8 cellular contexts compared by ENCODE assay signal in the genomic region with DNA sequence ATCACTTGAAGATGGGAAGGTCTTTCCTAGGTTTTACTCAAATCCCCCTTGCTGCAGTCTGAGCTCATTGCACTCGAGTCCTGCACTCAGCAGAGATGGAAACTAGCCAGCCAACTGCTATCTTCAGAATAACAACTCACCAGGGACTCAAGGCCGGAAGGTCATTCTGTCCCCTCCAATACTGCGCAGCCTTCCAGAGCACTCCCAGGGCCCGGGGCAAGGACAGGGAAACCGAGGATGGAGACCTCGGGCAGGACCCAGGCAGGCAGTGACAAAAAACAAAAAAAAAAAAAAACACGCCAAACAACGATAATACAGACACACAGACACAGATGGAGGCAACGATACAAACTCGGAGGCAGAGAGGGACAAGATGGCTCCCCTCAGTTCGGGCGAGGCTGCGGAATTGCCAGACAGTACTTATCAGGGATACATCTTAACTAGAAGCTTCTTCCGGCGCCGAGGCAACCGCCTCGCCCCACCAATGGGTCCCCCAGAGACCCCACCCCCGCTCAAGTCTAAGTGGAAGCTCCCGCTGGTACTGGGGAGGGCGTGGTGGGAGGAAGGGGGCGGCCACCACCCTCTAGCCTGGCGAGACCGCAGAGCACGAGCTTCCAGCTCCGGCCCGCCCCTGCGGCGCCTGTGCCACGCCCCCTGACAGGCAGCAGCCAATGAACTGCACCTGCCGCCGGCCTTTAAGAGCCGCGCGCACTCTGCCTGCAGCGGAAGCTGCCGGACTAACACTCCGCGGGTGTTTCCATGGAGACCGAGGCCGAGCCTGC. TPM values are rescaled to one million over a fixed set of nuclear protein-coding genes. Genes with fewer than 3 reads are reported as not detected.
DNase-seq lines count a peak whose midpoint lies in the region; ATAC-seq and TF ChIP-seq lines count a peak whose summit lies in the region.

No MANE protein-coding gene starts in this region.

- peaks cover 58% of the 10 kb centered on the region for H3K4me1 ChIP-seq in left ventricle myocardium inferior

- H3K4me3 Mint-ChIP-seq in T-cell = peak overlapping the region; percentile 84 to 95 (median 94)
- H3K4me3 Mint-ChIP-seq in progenitor cell of endocrine pancreas (ENCODE audit: low read depth) = peak overlapping the region; percentile 88

- CTCF ChIA-PET in T-cell (lab: Charles Lee) = interaction anchor here in 1 of 2 donors (0.5 to 2.9 kb wide), 10 partner anchors 9 to 1068 kb away, joined by 3 to 21 read pairs (median 5); partner anchors contain the start of gene TP53BP1

- H3K27me3 Mint-ChIP-seq in T-cell (peaks cover 0 to 1% of the 10 kb centered on the region in 2 donors), progenitor cell of endocrine pancreas (peaks cover 24% of the 10 kb centered on the region)

- H3K36me3 ChIP-seq in left ventricle myocardium inferior = no peaks in the 10 kb centered on the region

- intact Hi-C loops in left ventricle myocardium inferior (cut with micrococcal nuclease) = no loop called here

- POLR2A ChIA-PET in T-cell (lab: Charles Lee) = interaction anchor here (0.5 to 1.3 kb wide), 10 partner anchors 9 to 1693 kb away, joined by 3 to 16 read pairs (median 4); partner anchors contain the start of genes TP53BP1 (in 2 of the 2), GANC (in 1 of the 2) and TMEM87A (in 1 of the 2)

- DNase-seq in GM13976 (ENCODE audit: low spot score) = peak; percentile 99
- peak; percentile 98 for DNase-seq in NCI-H146 (lab: John Stamatoyannopoulos, UW)
- peak; percentile 87 to 96 (median 93) for DNase-seq in T-cell
- DNase-seq in amniotic stem cell (lab: John Stamatoyannopoulos, UW) = peak; percentile 87
- peak; percentile 99 for DNase-seq in left ventricle myocardium inferior
- peak; percentile 97 for DNase-seq in progenitor cell of endocrine pancreas (ENCODE audit: low spot score, unreplicated experiment)
- peak; percentile 97 for DNase-seq in ureter (ENCODE audit: low spot score)

- ATAC-seq in HG02870 (IDR thresholded peaks at IDR 0.05; ENCODE audit: unreplicated experiment) (peak; percentile 97), T-cell (replicated peaks in 1 of 4) (peak; percentile 90 to 95 (median 94))

- peak overlapping the region; percentile 73 for H3K4me3 ChIP-seq in left ventricle myocardium inferior

- H3K27ac ChIP-seq in left ventricle myocardium inferior (replicated peaks) = peak overlapping the region; percentile 94

- TF ChIP-seq CTCF in GM13976 (IDR thresholded peaks at IDR 0.05; ENCODE audit: borderline replicate concordance, control extremely low read depth, extremely low read depth, insufficient read depth, missing control alignments) (no peak), left ventricle myocardium inferior (IDR thresholded peaks at IDR 0.05; ENCODE audit: borderline replicate concordance) (peak; percentile 67), progenitor cell of endocrine pancreas (IDR thresholded peaks at IDR 0.05; ENCODE audit: unreplicated experiment) (no peak)

- H3K9me3 Mint-ChIP-seq in T-cell (no peaks in the 10 kb centered on the region), progenitor cell of endocrine pancreas (ENCODE audit: low read depth) (no peaks in the 10 kb centered on the region)

- no peaks in the 10 kb centered on the region for H3K27me3 ChIP-seq in left ventricle myocardium inferior (ENCODE audit: low read depth)

- no peaks in the 10 kb centered on the region for H3K36me3 Mint-ChIP-seq in T-cell
- H3K36me3 Mint-ChIP-seq in progenitor cell of endocrine pancreas (ENCODE audit: insufficient read depth) = no peaks in the 10 kb centered on the region

- H3K4me1 Mint-ChIP-seq in T-cell = peaks cover 35 to 50% (median 35%) of the 10 kb centered on the region in 3 donors
- H3K4me1 Mint-ChIP-seq in progenitor cell of endocrine pancreas (ENCODE audit: low read depth) = peaks cover 12% of the 10 kb centered on the region

- H3K27ac Mint-ChIP-seq in T-cell = peak overlapping the region; percentile 92 to 96
- H3K27ac Mint-ChIP-seq in progenitor cell of endocrine pancreas = peak overlapping the region; percentile 89

- in situ Hi-C loops in GM13976 (cut with MboI; ENCODE audit: low sequenced_read_pairs, unreplicated experiment) = no loop called here

- H3K9me3 ChIP-seq in left ventricle myocardium inferior (replicated peaks) = no peaks in the 10 kb centered on the region

RNA-seq across cellular contexts. Expression of gene MAP1A, which starts 7.0 kb away (rescaled TPM):
- total RNA-seq in T-cell (1 to 10 TPM; 1.4 to 4.2 (median 2.3) TPM), left ventricle myocardium inferior (56.0 TPM), progenitor cell of endocrine pancreas (4.7 and 5.2 TPM in 2 replicates), ureter (16.4 TPM)

RNA-seq across cellular contexts. Expression of gene TP53BP1, which starts 17.5 kb away (rescaled TPM):
- 10 to 100 TPM; 26.8 to 41.8 (median 35.1) TPM for total RNA-seq in T-cell
- 28.6 TPM for total RNA-seq in left ventricle myocardium inferior
- total RNA-seq in progenitor cell of endocrine pancreas = 121 and 138 TPM in 2 replicates
- total RNA-seq in ureter = 73.0 TPM

Comparison
In these comparisons a context has a peak if more than half of its experiments do, and no peak if none do; other contexts are left out.
1. Peak in every context shown above with its lines: DNase-seq, ATAC-seq, H3K4me3 ChIP-seq and H3K27ac ChIP-seq.